In genomic region chr20:57178582-57179112, GRCh38 we compare ENCODE assay signal across 2 cellular contexts.
TF ChIP-seq lines count a peak whose summit lies in the region.

No MANE protein-coding gene starts in this region.

TF ChIP-seq in HEK293, 187 proteins besides CTCF, POLR2A, EP300 and RAD21 (continued from another document):
- TF ChIP-seq GLI2 (tag by site-specific recombination; IDR thresholded peaks at IDR 0.05; ENCODE audit: borderline replicate concordance, low read depth): no peak
- TF ChIP-seq ZNF23 (tag by site-specific recombination; IDR thresholded peaks at IDR 0.05; ENCODE audit: borderline replicate concordance): peak; percentile 74; the same call in 1 of the 2 replicates
- TF ChIP-seq, protein P1, sequence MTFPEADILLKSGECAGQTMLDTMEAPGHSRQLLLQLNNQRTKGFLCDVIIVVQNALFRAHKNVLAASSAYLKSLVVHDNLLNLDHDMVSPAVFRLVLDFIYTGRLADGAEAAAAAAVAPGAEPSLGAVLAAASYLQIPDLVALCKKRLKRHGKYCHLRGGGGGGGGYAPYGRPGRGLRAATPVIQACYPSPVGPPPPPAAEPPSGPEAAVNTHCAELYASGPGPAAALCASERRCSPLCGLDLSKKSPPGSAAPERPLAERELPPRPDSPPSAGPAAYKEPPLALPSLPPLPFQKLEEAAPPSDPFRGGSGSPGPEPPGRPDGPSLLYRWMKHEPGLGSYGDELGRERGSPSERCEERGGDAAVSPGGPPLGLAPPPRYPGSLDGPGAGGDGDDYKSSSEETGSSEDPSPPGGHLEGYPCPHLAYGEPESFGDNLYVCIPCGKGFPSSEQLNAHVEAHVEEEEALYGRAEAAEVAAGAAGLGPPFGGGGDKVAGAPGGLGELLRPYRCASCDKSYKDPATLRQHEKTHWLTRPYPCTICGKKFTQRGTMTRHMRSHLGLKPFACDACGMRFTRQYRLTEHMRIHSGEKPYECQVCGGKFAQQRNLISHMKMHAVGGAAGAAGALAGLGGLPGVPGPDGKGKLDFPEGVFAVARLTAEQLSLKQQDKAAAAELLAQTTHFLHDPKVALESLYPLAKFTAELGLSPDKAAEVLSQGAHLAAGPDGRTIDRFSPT (tag by site-specific recombination; IDR thresholded peaks at IDR 0.05): no peak
- TF ChIP-seq ZBTB17 (tag by site-specific recombination; IDR thresholded peaks at IDR 0.05): peak; percentile 86

TF ChIP-seq in K562, 482 proteins besides CTCF, POLR2A, EP300 and RAD21 (continued from another document):
- TF ChIP-seq ZBTB11 (CRISPR knock-in tag; IDR thresholded peaks at IDR 0.05): peak in 1 of 3 experiments; percentile 76; a peak in 2 of 6 replicates
- no peak for TF ChIP-seq CBFA2T2 (conservative IDR thresholded peaks at IDR 0.05)
- peak; percentile 91 for TF ChIP-seq ZNF23 (CRISPR knock-in tag; IDR thresholded peaks at IDR 0.05)
- TF ChIP-seq ZMIZ1 (IDR thresholded peaks at IDR 0.05; ENCODE audit: low read depth in 2 of 2, low read length in 2 of 2): peak in 1 of 2 experiments; percentile 78; a peak in 1 of 4 replicates
- TF ChIP-seq, protein P2, sequence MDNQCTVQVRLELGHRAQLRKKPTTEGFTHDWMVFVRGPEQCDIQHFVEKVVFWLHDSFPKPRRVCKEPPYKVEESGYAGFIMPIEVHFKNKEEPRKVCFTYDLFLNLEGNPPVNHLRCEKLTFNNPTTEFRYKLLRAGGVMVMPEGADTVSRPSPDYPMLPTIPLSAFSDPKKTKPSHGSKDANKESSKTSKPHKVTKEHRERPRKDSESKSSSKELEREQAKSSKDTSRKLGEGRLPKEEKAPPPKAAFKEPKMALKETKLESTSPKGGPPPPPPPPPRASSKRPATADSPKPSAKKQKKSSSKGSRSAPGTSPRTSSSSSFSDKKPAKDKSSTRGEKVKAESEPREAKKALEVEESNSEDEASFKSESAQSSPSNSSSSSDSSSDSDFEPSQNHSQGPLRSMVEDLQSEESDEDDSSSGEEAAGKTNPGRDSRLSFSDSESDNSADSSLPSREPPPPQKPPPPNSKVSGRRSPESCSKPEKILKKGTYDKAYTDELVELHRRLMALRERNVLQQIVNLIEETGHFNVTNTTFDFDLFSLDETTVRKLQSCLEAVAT (IDR thresholded peaks at IDR 0.05): peak in 1 of 2 experiments; percentile 97; a peak in 2 of 4 replicates
- TF ChIP-seq ZBTB17 (CRISPR knock-in tag; IDR thresholded peaks at IDR 0.05): peak; percentile 97
